In genomic region chr1:114511048-114511785, GRCh38 we compare ENCODE assay signal across 8 cellular contexts. TPM values are rescaled to one million over a fixed set of nuclear protein-coding genes. Genes with fewer than 3 reads are reported as not detected.
DNase-seq lines count a peak whose midpoint lies in the region; ATAC-seq lines count a peak whose summit lies in the region.

Gene TRIM33 (minus strand): TSS chr1:114511203. CDS start chr1:114511076, 127 bp downstream.

- peak; percentile 83 to 98 for DNase-seq in NCI-H526 (lab: John Stamatoyannopoulos, UW)
- DNase-seq in activated CD4-positive, alpha-beta T cell treated with anti-CD3 and anti-CD28 coated beads, Interleukin-2, amount 50 U/mL, for 1 hour = peak; percentile 89
- peak; percentile 87 for DNase-seq in dedifferentiated amniotic fluid mesenchymal stem cell (ENCODE audit: extremely low spot score)
- peak; percentile 94 for DNase-seq in left lobe of liver (ENCODE audit: low spot score)
- DNase-seq in stimulated activated CD4-positive, alpha-beta T cell treated with anti-CD3 and anti-CD28 coated beads, Interleukin-2, amount 100 ng/mL, for 24 hours = peak; percentile 91 to 92

- peak within 1 kb of the TSS; percentile 94 to 98 (median 96) for H3K9ac ChIP-seq in BLaER1 treated with 17β-estradiol and CSF1 and Interleukin-3, amounts not matched to agents 10 nM and 100 nM

- H3K4me2 ChIP-seq in BLaER1 treated with 17β-estradiol and CSF1 and Interleukin-3, amounts not matched to agents 10 nM and 100 nM = peak within 1 kb of the TSS; percentile 83 to 95 (median 91)

- peak within 1 kb of the TSS; percentile 92 to 98 (median 95) for H3K27ac ChIP-seq in BLaER1 treated with 17β-estradiol and CSF1 and Interleukin-3, amounts not matched to agents 10 nM and 100 nM

- ATAC-seq in GM19328 (IDR thresholded peaks at IDR 0.05; ENCODE audit: unreplicated experiment) (peak; percentile 77), HG03469 (IDR thresholded peaks at IDR 0.05; ENCODE audit: unreplicated experiment) (peak; percentile 56), left lobe of liver (peak; percentile 90)

- H3K4me3 ChIP-seq in BLaER1 treated with 17β-estradiol and CSF1 and Interleukin-3, amounts not matched to agents 10 nM and 100 nM = peak within 1 kb of the TSS; percentile 80 to 99 (median 96)

- no peaks in the 10 kb centered on the region for H3K9me3 ChIP-seq in BLaER1 treated with 17β-estradiol and CSF1 and Interleukin-3, amounts not matched to agents 10 nM and 100 nM (replicated peaks in 1 of 11)

- peaks cover 9 to 12% (median 11%) of the 10 kb centered on the region in 11 experiments; a peak in 21 of 22 replicates for H3K36me3 ChIP-seq in BLaER1 treated with 17β-estradiol and CSF1 and Interleukin-3, amounts not matched to agents 10 nM and 100 nM

- peaks cover 37 to 45% (median 41%) of the 10 kb centered on the region in 10 experiments for H3K4me1 ChIP-seq in BLaER1 treated with 17β-estradiol and CSF1 and Interleukin-3, amounts not matched to agents 10 nM and 100 nM

- peaks cover 40 to 45% (median 44%) of the 10 kb centered on the region in 11 experiments for H4K20me1 ChIP-seq in BLaER1 treated with 17β-estradiol and CSF1 and Interleukin-3, amounts not matched to agents 10 nM and 100 nM

- no peaks in the 10 kb centered on the region for H3K27me3 ChIP-seq in BLaER1 treated with 17β-estradiol and CSF1 and Interleukin-3, amounts not matched to agents 10 nM and 100 nM

RNA-seq across cellular contexts. Expression of gene TRIM33, which starts in this region (rescaled TPM):
- 13.7 TPM for total RNA-seq in left lobe of liver

Comparison
In these comparisons a context has a peak if more than half of its experiments do, and no peak if none do; other contexts are left out.
1. Peak in every context shown above with its lines: DNase-seq, ATAC-seq, H3K4me3 ChIP-seq and H3K27ac ChIP-seq.